ENCODE assay signal across 2 cellular contexts in genomic region chr7:100895956-100896742, GRCh38.
TF ChIP-seq lines count a peak whose summit lies in the region.

No MANE protein-coding gene starts in this region.

TF ChIP-seq in SK-N-SH, 30 proteins besides CTCF, POLR2A, EP300 and RAD21:
- TF ChIP-seq EZH2phosphoT487 (IDR thresholded peaks at IDR 0.05; ENCODE audit: borderline replicate concordance, low read depth), result peak; percentile 86; the same call in 1 of the 2 replicates
- no peak for TF ChIP-seq YY1 (IDR thresholded peaks at IDR 0.05; ENCODE audit: low read depth)
- TF ChIP-seq MEF2A (IDR thresholded peaks at IDR 0.05; ENCODE audit: borderline replicate concordance, low read depth), result no peak

TF ChIP-seq in SK-N-SH treated with all-trans-retinoic acid at 6 μM for 48 hours, 23 proteins besides CTCF, POLR2A, EP300 and RAD21 (continued from another document):
- TF ChIP-seq PPARA (CRISPR knock-in tag; IDR thresholded peaks at IDR 0.05; ENCODE audit: borderline replicate concordance) (no peak), ARNTL (CRISPR knock-in tag; IDR thresholded peaks at IDR 0.05; ENCODE audit: borderline replicate concordance, low read depth) (no peak), TOX (CRISPR knock-in tag; IDR thresholded peaks at IDR 0.05; ENCODE audit: borderline replicate concordance) (no peak), POU6F1 (CRISPR knock-in tag; IDR thresholded peaks at IDR 0.05; ENCODE audit: borderline replicate concordance, low read depth) (no peak), SNAI2 (CRISPR knock-in tag; IDR thresholded peaks at IDR 0.05) (no peak), ZNF8 (CRISPR knock-in tag; IDR thresholded peaks at IDR 0.05) (no peak), ZFP3 (CRISPR knock-in tag; IDR thresholded peaks at IDR 0.05) (no peak), TCF4 (CRISPR knock-in tag; IDR thresholded peaks at IDR 0.05; ENCODE audit: borderline replicate concordance) (no peak)
